Comparison of ENCODE assay signal across 18 cellular contexts in the genomic region with DNA sequence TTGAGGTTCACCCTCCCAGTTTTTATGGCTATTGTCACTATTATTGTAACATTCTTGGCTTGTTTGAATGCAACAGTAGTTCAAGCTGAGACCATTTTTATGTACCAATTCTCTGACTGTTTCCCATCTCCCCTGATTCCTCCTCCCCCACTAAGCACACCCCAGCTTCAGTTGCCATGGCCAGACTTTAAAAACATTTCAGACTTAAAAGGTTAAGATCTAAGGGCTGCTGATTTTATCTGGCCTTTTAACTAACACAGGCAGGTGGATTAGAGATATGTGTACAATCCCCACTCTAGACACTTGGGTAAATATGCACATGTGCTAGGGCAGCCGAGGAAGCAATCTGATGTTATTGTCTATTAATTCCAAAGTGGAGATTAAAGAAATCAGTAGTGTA.
DNase-seq lines count a peak whose midpoint lies in the region; ATAC-seq and TF ChIP-seq lines count a peak whose summit lies in the region.
"Had no signal": no experiment of that assay in that cellular context is flagged by ENCODE, and none has a peak within 500 bp of the region (broad histone marks: within the 10 kb centered on the region; RNA-seq: fewer than 3 reads in every experiment).

No MANE protein-coding gene starts in this region.

- no peaks in the 10 kb centered on the region for H3K36me3 ChIP-seq in DND-41 (ENCODE audit: insufficient read depth, low read length)
- H3K36me3 ChIP-seq in left lung, result no peaks in the 10 kb centered on the region
- H3K36me3 ChIP-seq: BLaER1 treated with 17β-estradiol and CSF1 and Interleukin-3, amounts not matched to agents 10 nM and 100 nM had no signal

- H4K20me1 ChIP-seq in DND-41 (ENCODE audit: insufficient read depth, low read length), result no peaks in the 10 kb centered on the region
- H4K20me1 ChIP-seq: BLaER1 treated with 17β-estradiol and CSF1 and Interleukin-3, amounts not matched to agents 10 nM and 100 nM had no signal

- H3K27ac ChIP-seq in DND-41 (ENCODE audit: low read length), result peak overlapping the region; percentile 41
- H3K27ac ChIP-seq in left lung, result no peak overlapping the region
- H3K27ac ChIP-seq: 22Rv1; BLaER1 treated with 17β-estradiol and CSF1 and Interleukin-3, amounts not matched to agents 10 nM and 100 nM; RWPE1 had no signal

- peak; percentile 24 for DNase-seq in NCI-H1092 treated with DMSO at 0.1 percent for 48 hours (lab: John Stamatoyannopoulos, UW)
- no peak for DNase-seq in NCI-H1092 (lab: John Stamatoyannopoulos, UW)
- peak; percentile 59 for DNase-seq in DND-41
- DNase-seq in NCI-H774 (lab: John Stamatoyannopoulos, UW), result peak; percentile 38
- DNase-seq in left lung, result no peak
- DNase-seq in HFFc6, result no peak
- DNase-seq: HCEC 1CT; NCI-H2081; NCI-H446; NK-92 treated with Interleukin-12 subunit alpha and Interleukin-12 subunit beta, amount 100 ng/mL, for 24 hours; OCI-M1; SK-N-SH had no signal

- H3K9me3 ChIP-seq in DND-41 (ENCODE audit: insufficient read depth, low read length, severe bottlenecking) (peaks cover 3% of the 10 kb centered on the region), left lung (no peaks in the 10 kb centered on the region)
- H3K9me3 ChIP-seq: SK-N-SH had no signal

- peak overlapping the region; percentile 19; the same call in 1 of the 2 replicates for H3K4me2 ChIP-seq in DND-41 (ENCODE audit: insufficient read depth, low read length)
- H3K4me2 ChIP-seq: BLaER1 treated with 17β-estradiol and CSF1 and Interleukin-3, amounts not matched to agents 10 nM and 100 nM; SK-N-SH had no signal

- no peaks in the 10 kb centered on the region for H3K9me3 Mint-ChIP-seq in HFFc6

- no peak overlapping the region for H3K9ac ChIP-seq in DND-41 (ENCODE audit: low read depth, low read length)
- H3K9ac ChIP-seq: BLaER1 treated with 17β-estradiol and CSF1 and Interleukin-3, amounts not matched to agents 10 nM and 100 nM; SK-N-SH had no signal

- H3K4me1 Mint-ChIP-seq in HFFc6 (ENCODE audit: low read depth), result peaks cover 5% of the 10 kb centered on the region; the same call in 1 of the 2 replicates
- H3K4me1 Mint-ChIP-seq: IgD-negative memory B cell had no signal

- no peak overlapping the region for H3K27ac Mint-ChIP-seq in HFFc6
- H3K27ac Mint-ChIP-seq: IgD-negative memory B cell had no signal

- ATAC-seq in DND-41 (ENCODE audit: insufficient read depth, low read depth), result peak; percentile 99
- ATAC-seq in left lung, result peak; percentile 31
- no peak for ATAC-seq in GM19324 (IDR thresholded peaks at IDR 0.05; ENCODE audit: low FRiP score, unreplicated experiment)
- ATAC-seq in GM21737 (IDR thresholded peaks at IDR 0.05; ENCODE audit: unreplicated experiment), result no peak

- H3K36me3 Mint-ChIP-seq in HFFc6 (ENCODE audit: low read depth), result no peaks in the 10 kb centered on the region
- H3K36me3 Mint-ChIP-seq: IgD-negative memory B cell had no signal

- H3K79me2 ChIP-seq in DND-41 (ENCODE audit: insufficient read depth, low read length), result no peaks in the 10 kb centered on the region

- peaks cover 3% of the 10 kb centered on the region for H3K27me3 Mint-ChIP-seq in HFFc6 (ENCODE audit: insufficient read depth)
- H3K27me3 Mint-ChIP-seq: IgD-negative memory B cell had no signal

- no peak overlapping the region for H3K4me3 ChIP-seq in DND-41 (ENCODE audit: low read depth in 1 of 2, low read length in 2 of 2)
- no peak overlapping the region for H3K4me3 ChIP-seq in left lung
- H3K4me3 ChIP-seq: BLaER1 treated with 17β-estradiol and CSF1 and Interleukin-3, amounts not matched to agents 10 nM and 100 nM had no signal

- no peak overlapping the region for H2AFZ ChIP-seq in DND-41 (ENCODE audit: low read depth, low read length)

- no peaks in the 10 kb centered on the region for H3K27me3 ChIP-seq in DND-41 (ENCODE audit: insufficient read depth, low read length, poor library complexity)
- no peaks in the 10 kb centered on the region for H3K27me3 ChIP-seq in left lung
- H3K27me3 ChIP-seq: BLaER1 treated with 17β-estradiol and CSF1 and Interleukin-3, amounts not matched to agents 10 nM and 100 nM had no signal

- H3K4me1 ChIP-seq in DND-41 (ENCODE audit: insufficient read depth, low read length), result peaks cover 26% of the 10 kb centered on the region
- H3K4me1 ChIP-seq in left lung, result no peaks in the 10 kb centered on the region
- H3K4me1 ChIP-seq: BLaER1 treated with 17β-estradiol and CSF1 and Interleukin-3, amounts not matched to agents 10 nM and 100 nM had no signal

- intact Hi-C loops in left lung (cut with DNase I), result no loop called here

- H3K4me3 Mint-ChIP-seq in HFFc6, result no peak overlapping the region
- H3K4me3 Mint-ChIP-seq: IgD-negative memory B cell had no signal

- TF ChIP-seq CTCF in DND-41 (IDR thresholded peaks at IDR 0.05; ENCODE audit: borderline replicate concordance, extremely low read depth, low read length, poor library complexity, severe bottlenecking), result no peak
- no peak for TF ChIP-seq CTCF in left lung (IDR thresholded peaks at IDR 0.05)
- TF ChIP-seq CTCF in HFFc6 (IDR thresholded peaks at IDR 0.05), result no peak

Comparison
In these comparisons a context has a peak if more than half of its experiments do, and no peak if none do; other contexts are left out.
1. DNase-seq: peak in NCI-H1092 treated with DMSO at 0.1 percent for 48 hours (single experiment), DND-41 (single experiment) and NCI-H774 (single experiment); none in NCI-H1092 (single experiment), left lung (0 of 2) and HFFc6 (single experiment).
2. ATAC-seq: peak in DND-41 (single experiment) and left lung (single experiment); none in GM19324 (single experiment) and GM21737 (single experiment).